8 cellular contexts compared by ENCODE assay signal in the genomic region with DNA sequence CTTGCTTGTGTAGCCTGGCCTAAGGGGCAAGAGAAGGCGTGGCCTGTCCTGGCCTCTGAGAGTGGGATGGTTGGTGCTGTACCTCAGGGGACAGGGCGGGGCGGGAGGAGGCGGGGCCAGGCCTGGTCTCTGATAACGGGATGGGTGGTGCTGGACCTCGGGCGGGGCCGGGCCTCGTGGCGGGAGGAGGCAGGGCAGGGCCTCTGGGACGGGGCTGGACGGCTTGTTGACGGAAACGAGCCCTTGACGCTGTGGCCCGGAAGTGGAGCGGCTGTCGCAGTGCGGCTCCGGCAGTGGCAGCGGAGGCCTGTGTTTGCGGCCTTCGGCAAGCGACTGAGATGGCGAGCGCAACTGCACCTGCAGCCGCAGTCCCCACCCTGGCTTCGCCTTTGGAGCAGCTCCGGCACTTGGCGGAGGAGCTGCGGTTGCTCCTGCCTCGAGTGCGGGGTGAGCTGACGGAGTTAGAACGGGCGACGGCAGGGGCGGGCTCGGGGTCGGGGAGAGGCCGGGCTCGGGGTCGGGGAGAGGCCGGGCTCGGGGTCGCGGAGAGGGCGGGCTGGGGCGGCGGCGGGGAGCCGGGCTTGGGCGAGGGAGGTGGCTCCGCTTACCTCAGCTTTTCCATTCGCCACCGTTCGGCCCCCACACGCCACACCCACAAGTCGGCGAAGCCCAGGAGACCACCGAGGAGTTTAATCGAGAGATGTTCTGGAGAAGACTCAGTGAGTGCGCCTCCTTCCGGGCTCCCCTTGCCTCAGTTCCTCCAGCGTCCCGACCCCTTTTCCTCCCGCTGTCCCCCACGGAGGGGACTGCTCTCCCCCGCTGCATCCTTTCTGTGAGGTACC. TPM values are rescaled to one million over a fixed set of nuclear protein-coding genes. Genes with fewer than 3 reads are reported as not detected.
DNase-seq lines count a peak whose midpoint lies in the region; ATAC-seq, FAIRE-seq and TF ChIP-seq lines count a peak whose summit lies in the region.

A gene with protein sequence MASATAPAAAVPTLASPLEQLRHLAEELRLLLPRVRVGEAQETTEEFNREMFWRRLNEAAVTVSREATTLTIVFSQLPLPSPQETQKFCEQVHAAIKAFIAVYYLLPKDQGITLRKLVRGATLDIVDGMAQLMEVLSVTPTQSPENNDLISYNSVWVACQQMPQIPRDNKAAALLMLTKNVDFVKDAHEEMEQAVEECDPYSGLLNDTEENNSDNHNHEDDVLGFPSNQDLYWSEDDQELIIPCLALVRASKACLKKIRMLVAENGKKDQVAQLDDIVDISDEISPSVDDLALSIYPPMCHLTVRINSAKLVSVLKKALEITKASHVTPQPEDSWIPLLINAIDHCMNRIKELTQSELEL (plus strand): TSS at position 243 of the 842 bp plus-strand sequence. CDS start 96 bp downstream, at position 339.

- intact Hi-C loops in OCI-LY7 (cut with micrococcal nuclease; ENCODE audit: unreplicated experiment) (loop anchor here (1.0 to 2.0 kb wide), 2 partner anchors 53 to 100 kb away; a partner anchor contains a TSS), endothelial cell of umbilical vein (cut with micrococcal nuclease) (loop anchor here (5.0 kb wide), 1 partner anchor 78 kb away; a partner anchor contains a TSS)

- H2AFZ ChIP-seq in OCI-LY7 (ENCODE audit: low read length): peak within 1 kb of the TSS; percentile 81
- peak within 1 kb of the TSS; percentile 82 for H2AFZ ChIP-seq in endothelial cell of umbilical vein (ENCODE audit: low read depth, low read length)

- H3K27ac ChIP-seq in OCI-LY7 (ENCODE audit: low read depth, low read length, poor library complexity, severe bottlenecking): peak within 1 kb of the TSS; percentile 72
- peak within 1 kb of the TSS; percentile 9 for H3K27ac ChIP-seq in endothelial cell of umbilical vein (ENCODE audit: insufficient read depth, low read depth, low read length)

- peak within 1 kb of the TSS; percentile 42 for H3K9ac ChIP-seq in endothelial cell of umbilical vein (replicated peaks; ENCODE audit: extremely low read depth, insufficient read depth, low read length)

- DNase-seq in DMS 273 (lab: John Stamatoyannopoulos, UW; ENCODE audit: unreplicated experiment): peak; percentile 90
- DNase-seq in HT1080 (ENCODE audit: low read depth): peak; percentile 87
- peak; percentile 92 for DNase-seq in OCI-LY7 (ENCODE audit: low spot score)
- peak; percentile 95 for DNase-seq in activated CD8-positive, alpha-beta memory T cell treated with anti-CD3 and anti-CD28 coated beads, Interleukin-2, amount 50 U/mL, for 48 hours
- peak; percentile 70 for DNase-seq in endothelial cell of umbilical vein (ENCODE audit: low read depth, low spot score)
- peak; percentile 79 for DNase-seq in midbrain (lab: John Stamatoyannopoulos, UW)
- DNase-seq in stimulated activated CD8-positive, alpha-beta memory T cell treated with anti-CD3 and anti-CD28 coated beads, Interleukin-2, amount 100 ng/mL, for 48 hours (ENCODE audit: low read depth in 2 of 2): peak; percentile 94

- H3K9me3 ChIP-seq in OCI-LY7 (ENCODE audit: low read length): no peaks in the 10 kb centered on the region
- H3K9me3 ChIP-seq in endothelial cell of umbilical vein (replicated peaks; ENCODE audit: control insufficient read depth, insufficient read depth, low read length): no peaks in the 10 kb centered on the region

- peak within 1 kb of the TSS; percentile 86 for H3K4me3 ChIP-seq in OCI-LY7 (ENCODE audit: low read depth, low read length, poor library complexity, severe bottlenecking)
- H3K4me3 ChIP-seq in endothelial cell of umbilical vein (replicated peaks in 1 of 3; ENCODE audit: insufficient read depth in 1 of 3, low read depth in 1 of 3, low read length in 3 of 3): peak within 1 kb of the TSS; percentile 32 to 76 (median 57)

- dilution Hi-C loops in endothelial cell of umbilical vein (cut with MboI; ENCODE audit: extremely low pct_ligation_motif_present, low sequenced_read_pairs): no loop called here

- H3K9me1 ChIP-seq in endothelial cell of umbilical vein (replicated peaks; ENCODE audit: control insufficient read depth, extremely low read depth, insufficient read depth, low read length): no peaks in the 10 kb centered on the region

- no peaks in the 10 kb centered on the region for H3K9me2 ChIP-seq in OCI-LY7 (ENCODE audit: insufficient read depth, low read length)

- peak within 1 kb of the TSS; percentile 77 for H3K4me2 ChIP-seq in OCI-LY7 (ENCODE audit: low read length)
- peak within 1 kb of the TSS; percentile 87 for H3K4me2 ChIP-seq in endothelial cell of umbilical vein (ENCODE audit: insufficient read depth, low read length)

- TF ChIP-seq POLR2A in endothelial cell of umbilical vein (IDR thresholded peaks at IDR 0.05; ENCODE audit: low read depth, low read length): peak; percentile 73

- no TSS peak for BruUV-seq in OCI-LY7 (replicated peaks; lab: Mats Ljungman, UMichigan)
- BruUV-seq in endothelial cell of umbilical vein (replicated peaks; lab: Mats Ljungman, UMichigan): no TSS peak

- peak; percentile 81 for ATAC-seq in GM21360 (IDR thresholded peaks at IDR 0.05; ENCODE audit: unreplicated experiment)

- FAIRE-seq in endothelial cell of umbilical vein (lab: Jason Lieb, UNC): peak; percentile 86

- POLR2A ChIA-PET in OCI-LY7 (lab: Charles Lee): no interaction called here
- POLR2A ChIA-PET in endothelial cell of umbilical vein (lab: Charles Lee): no interaction called here

- H3K79me2 ChIP-seq in OCI-LY7 (ENCODE audit: insufficient read depth, low read depth, low read length) (peaks cover 18% of the 10 kb centered on the region; the same call in 1 of the 2 replicates), endothelial cell of umbilical vein (ENCODE audit: control insufficient read depth, insufficient read depth, low read length) (peaks cover 3% of the 10 kb centered on the region)

- peaks cover 46% of the 10 kb centered on the region for H3K36me3 ChIP-seq in OCI-LY7 (ENCODE audit: insufficient read depth, low read length)
- H3K36me3 ChIP-seq in endothelial cell of umbilical vein (ENCODE audit: control insufficient read depth in 2 of 2, extremely low read depth in 1 of 2, insufficient read depth in 2 of 2, low read length in 2 of 2): no peaks in the 10 kb centered on the region

- H4K20me1 ChIP-seq in OCI-LY7 (ENCODE audit: insufficient read depth, low read length) (no peaks in the 10 kb centered on the region), endothelial cell of umbilical vein (replicated peaks; ENCODE audit: control insufficient read depth, extremely low read depth, insufficient read depth, low read length) (no peaks in the 10 kb centered on the region)

- peaks cover 13% of the 10 kb centered on the region for H3K4me1 ChIP-seq in OCI-LY7 (ENCODE audit: insufficient read depth, low read length, poor library complexity, severe bottlenecking)
- H3K4me1 ChIP-seq in endothelial cell of umbilical vein (ENCODE audit: control insufficient read depth, extremely low read depth, insufficient read depth, low read length): peaks cover 18% of the 10 kb centered on the region

- H3K27me3 ChIP-seq in endothelial cell of umbilical vein (ENCODE audit: control insufficient read depth in 2 of 2, insufficient read depth in 2 of 2, low read length in 2 of 2): no peaks in the 10 kb centered on the region

- CTCF ChIA-PET in OCI-LY7 (lab: Charles Lee; ENCODE audit: unreplicated experiment) (interaction anchor here (1.2 kb wide), 1 partner anchor 40 kb away, joined by 3 read pairs; no protein-coding TSS in a partner anchor), endothelial cell of umbilical vein (lab: Charles Lee) (interaction anchor here (0.6 to 2.8 kb wide), 3 partner anchors 19 to 100 kb away, joined by 3 to 38 read pairs (median 26); no protein-coding TSS in a partner anchor)

- TF ChIP-seq CTCF in OCI-LY7 (conservative IDR thresholded peaks at IDR 0.05; ENCODE audit: low read length): peak; percentile 72
- peak in 1 of 2 donors; percentile 35 for TF ChIP-seq CTCF in endothelial cell of umbilical vein (IDR thresholded peaks at IDR 0.05; ENCODE audit: extremely low read depth in 1 of 2, insufficient read depth in 1 of 2, low read depth in 1 of 2, low read length in 2 of 2)

TF ChIP-seq in endothelial cell of umbilical vein, 7 proteins besides CTCF, POLR2A, EP300 and RAD21:
- TF ChIP-seq MYC (IDR thresholded peaks at IDR 0.05; ENCODE audit: low read depth, low read length): peak; percentile 61
- TF ChIP-seq GATA2 (IDR thresholded peaks at IDR 0.05; ENCODE audit: insufficient read depth, insufficient read length, low read depth, low read length): no peak
- no peak for TF ChIP-seq JUN (IDR thresholded peaks at IDR 0.05; ENCODE audit: borderline replicate concordance, insufficient read depth, insufficient read length, low read depth)
- TF ChIP-seq POLR2AphosphoS5 (IDR thresholded peaks at IDR 0.05; ENCODE audit: insufficient read depth, low read depth, low read length): peak; percentile 79
- no peak for TF ChIP-seq FOS (IDR thresholded peaks at IDR 0.05; ENCODE audit: borderline replicate concordance, insufficient read depth, low read length)

RNA-seq across cellular contexts. Expression of the gene that starts here (rescaled TPM):
- 41.6 and 42.7 TPM in 2 replicates for total RNA-seq in HT1080 (2014; rRNA removed; shearing (Covaris generic))
- 48.5 and 49.6 TPM in 2 replicates for polyA plus RNA-seq in HT1080 (2015; cell fraction: cytosol; rRNA removed)
- 48.0 and 63.0 TPM in 2 replicates for polyA plus RNA-seq in HT1080 (2015; cell fraction: nucleus; rRNA removed)
- total RNA-seq in OCI-LY7 (2014; rRNA removed; shearing (Covaris generic)): 46.9 and 56.0 TPM in 2 replicates
- total RNA-seq in OCI-LY7 (2022): 53.1 and 70.0 TPM in 2 replicates
- total RNA-seq in endothelial cell of umbilical vein: 39.9 and 41.4 TPM in 2 replicates
- 54.9 and 74.4 TPM in 2 replicates for polyA plus RNA-seq in endothelial cell of umbilical vein
- polyA plus RNA-seq in endothelial cell of umbilical vein (2011; cell fraction: cytosol; rRNA removed): 50.3 and 56.5 TPM in 2 replicates
- 48.8 and 51.3 TPM in 2 replicates for polyA plus RNA-seq in endothelial cell of umbilical vein (2011; cell fraction: nucleus; rRNA removed)
- 27.9 and 38.7 TPM in 2 replicates for polyA plus RNA-seq in endothelial cell of umbilical vein (2012)
- 33.6 and 34.1 TPM in 2 replicates for polyA minus RNA-seq in endothelial cell of umbilical vein
- 17.4 TPM for polyA minus RNA-seq in endothelial cell of umbilical vein (2011; cell fraction: cytosol; rRNA and poly(A)+ RNA removed)
- polyA minus RNA-seq in endothelial cell of umbilical vein (2011; cell fraction: nucleus; rRNA and poly(A)+ RNA removed): 24.9 and 27.8 TPM in 2 replicates

Comparison
In these comparisons a context has a peak if more than half of its experiments do, and no peak if none do; other contexts are left out.
1. Peak in every context shown above with its lines: DNase-seq, ATAC-seq, H3K4me3 ChIP-seq and H3K27ac ChIP-seq.